ENCODE assay signal across 8 cellular contexts in genomic region chr7:64902806-64903721, GRCh38. TPM values are rescaled to one million over a fixed set of nuclear protein-coding genes. Genes with fewer than 3 reads are reported as not detected.
DNase-seq lines count a peak whose midpoint lies in the region; ATAC-seq and TF ChIP-seq lines count a peak whose summit lies in the region.

Gene ZNF273 (plus strand): TSS chr7:64903273. CDS start chr7:64903318, 45 bp downstream.

- H3K4me2 ChIP-seq in osteoblast (ENCODE audit: insufficient read depth, low read length): peak within 1 kb of the TSS; percentile 89

- peak; percentile 96 for TF ChIP-seq POLR2A in NB4 (IDR thresholded peaks at IDR 0.05; ENCODE audit: extremely low read depth, insufficient read length)

- peaks cover 31% of the 10 kb centered on the region for H3K79me2 ChIP-seq in osteoblast (ENCODE audit: insufficient read depth, low read length)

- no peaks in the 10 kb centered on the region for H3K36me3 Mint-ChIP-seq in glutamatergic neuron (ENCODE audit: unreplicated experiment)

- peak within 1 kb of the TSS; percentile 98 for H3K4me3 Mint-ChIP-seq in glutamatergic neuron (ENCODE audit: unreplicated experiment)

- H4K20me1 ChIP-seq in osteoblast (ENCODE audit: insufficient read depth, low read length): no peaks in the 10 kb centered on the region

- H3K4me3 ChIP-seq in GM06990 (replicated peaks; ENCODE audit: low read depth, low read length) (peak within 1 kb of the TSS; percentile 90), NB4 (ENCODE audit: low read depth, low read length) (peak within 1 kb of the TSS; percentile 93), osteoblast (ENCODE audit: insufficient read depth, low read length) (peak within 1 kb of the TSS; percentile 98), thoracic aorta (peak within 1 kb of the TSS; percentile 92)

- H3K27ac ChIP-seq in osteoblast (ENCODE audit: low read depth, low read length) (peak within 1 kb of the TSS; percentile 89), thoracic aorta (peak within 1 kb of the TSS; percentile 82 to 85)

- peaks cover 4% of the 10 kb centered on the region for H3K27me3 Mint-ChIP-seq in glutamatergic neuron (ENCODE audit: unreplicated experiment)

- ATAC-seq in HG02571 (IDR thresholded peaks at IDR 0.05; ENCODE audit: unreplicated experiment) (peak; percentile 100), thoracic aorta (ENCODE audit: insufficient number of reproducible peaks, low FRiP score, low read depth) (peak; percentile 92)

- H3K9me3 ChIP-seq in osteoblast (ENCODE audit: low read depth, low read length) (no peaks in the 10 kb centered on the region), thoracic aorta (no peaks in the 10 kb centered on the region)

- peaks cover 2% of the 10 kb centered on the region for H3K9me3 Mint-ChIP-seq in glutamatergic neuron (ENCODE audit: unreplicated experiment)

- H3K4me1 ChIP-seq in osteoblast (ENCODE audit: insufficient read depth, low read length) (peaks cover 19% of the 10 kb centered on the region), thoracic aorta (ENCODE audit: control insufficient read depth in 1 of 2, low read depth in 2 of 2) (peaks cover 5 to 14% of the 10 kb centered on the region in 2 donors)

- H3K27ac Mint-ChIP-seq in glutamatergic neuron (ENCODE audit: unreplicated experiment): peak within 1 kb of the TSS; percentile 99

- TF ChIP-seq CTCF in GM06990 (IDR thresholded peaks at IDR 0.05; ENCODE audit: insufficient read depth, low read length, poor library complexity, severe bottlenecking) (no peak), NB4 (IDR thresholded peaks at IDR 0.05; ENCODE audit: low read depth, low read length) (no peak), glutamatergic neuron (IDR thresholded peaks at IDR 0.05; ENCODE audit: partially characterized antibody, unreplicated experiment) (no peak), osteoblast (IDR thresholded peaks at IDR 0.05; ENCODE audit: extremely low read depth, low read depth, low read length) (no peak), thoracic aorta (IDR thresholded peaks at IDR 0.05) (no peak)

- DNase-seq in GM06990 (ENCODE audit: extremely low read depth, insufficient read length): peak; percentile 85
- peak; percentile 97 for DNase-seq in NB4 (ENCODE audit: low read depth)
- DNase-seq in SK-N-DZ (ENCODE audit: low spot score): peak; percentile 92
- peak; percentile 93 for DNase-seq in activated naive CD4-positive, alpha-beta T cell treated with anti-CD3 and anti-CD28 coated beads, Interleukin-2, amount 50 U/mL, for 16 hours
- DNase-seq in glutamatergic neuron: peak; percentile 93
- peak; percentile 93 for DNase-seq in osteoblast (ENCODE audit: insufficient read length, low spot score, missing footprints)
- peak; percentile 87 for DNase-seq in thoracic aorta (ENCODE audit: low spot score)

- H3K4me1 Mint-ChIP-seq in glutamatergic neuron (ENCODE audit: low read depth, unreplicated experiment): peaks cover 20% of the 10 kb centered on the region

- H3K27me3 ChIP-seq in GM06990 (replicated peaks; ENCODE audit: control insufficient read depth, insufficient read depth, low read length) (no peaks in the 10 kb centered on the region), osteoblast (ENCODE audit: insufficient read depth, low read length) (no peaks in the 10 kb centered on the region), thoracic aorta (replicated peaks; ENCODE audit: insufficient read depth) (no peaks in the 10 kb centered on the region)

- peak within 1 kb of the TSS; percentile 100 for H2AFZ ChIP-seq in osteoblast (ENCODE audit: low read length)

- H3K36me3 ChIP-seq in GM06990 (ENCODE audit: control insufficient read depth, insufficient read depth, low read length) (no peaks in the 10 kb centered on the region; the same call in 1 of the 2 replicates), osteoblast (ENCODE audit: insufficient read depth, low read length) (no peaks in the 10 kb centered on the region), thoracic aorta (no peaks in the 10 kb centered on the region)

RNA-seq across cellular contexts. Expression of gene ZNF273, which starts in this region (rescaled TPM):
- polyA plus RNA-seq in SK-N-DZ (2014; cell fraction: cytosol; rRNA removed): 12.1 and 17.3 TPM in 2 replicates
- polyA plus RNA-seq in SK-N-DZ (2014; cell fraction: nucleus; rRNA removed): 7.4 and 12.8 TPM in 2 replicates
- 9.6 TPM for total RNA-seq in glutamatergic neuron (ENCODE audit: unreplicated experiment)
- total RNA-seq in osteoblast: 5.1 and 7.1 TPM in 2 replicates
- total RNA-seq in thoracic aorta: 1 to 10 TPM; 6.6 to 9.2 TPM

Comparison
In these comparisons a context has a peak if more than half of its experiments do, and no peak if none do; other contexts are left out.
1. Peak in every context shown above with its lines: DNase-seq, ATAC-seq, H3K4me3 ChIP-seq and H3K27ac ChIP-seq.